ENCODE assay signal across 8 cellular contexts in the genomic region with DNA sequence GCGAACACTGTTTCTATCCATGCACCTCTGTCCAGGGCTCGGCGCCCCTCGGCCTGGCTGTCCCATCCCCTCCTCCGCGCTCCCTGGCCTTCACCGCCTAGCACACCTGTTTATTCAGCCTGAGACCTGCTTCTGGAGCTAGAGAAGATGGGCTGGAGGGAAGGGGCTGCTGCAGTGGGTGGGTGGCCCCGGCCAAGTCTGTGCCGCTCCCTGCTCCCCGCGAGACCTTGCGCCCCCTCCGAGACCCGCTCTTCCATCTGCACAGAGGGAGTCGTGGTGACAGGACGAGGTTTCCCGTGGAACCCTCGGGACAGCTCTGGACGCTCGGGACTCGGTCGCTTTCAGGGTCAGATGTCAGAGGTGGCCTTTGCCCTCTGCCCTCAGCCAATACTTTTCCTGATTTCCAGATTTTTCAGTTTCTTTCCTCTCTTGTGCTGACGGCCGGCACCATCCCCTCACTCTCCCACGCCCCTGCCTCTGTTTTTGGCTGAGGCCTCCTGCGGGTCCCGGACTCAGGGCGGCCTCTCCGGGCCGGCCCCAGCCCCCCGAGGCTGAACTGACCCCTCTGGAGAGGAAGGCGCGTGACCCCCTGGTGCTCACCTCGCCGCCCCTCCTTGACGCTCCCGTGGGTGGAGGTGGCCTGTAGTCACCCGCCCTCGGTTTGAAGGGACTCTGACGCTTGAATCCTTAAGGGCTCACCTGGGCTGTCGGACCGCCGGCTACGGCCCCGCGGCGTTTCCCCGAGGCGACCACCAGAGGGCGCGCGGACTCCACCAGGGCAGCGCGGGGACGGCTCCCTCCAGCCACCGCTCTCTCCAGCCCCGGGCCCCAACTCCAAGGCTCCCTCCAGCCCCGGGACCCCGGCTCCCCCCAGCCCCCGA. TPM values are rescaled to one million over a fixed set of nuclear protein-coding genes. Genes with fewer than 3 reads are reported as not detected.
A peak's percentile ranks its signal among the peaks of the same experiment; 100 is the strongest.
DNase-seq lines count a peak whose midpoint lies in the region; ATAC-seq, FAIRE-seq and TF ChIP-seq lines count a peak whose summit lies in the region.

No MANE protein-coding gene starts in this region.

- no peaks in the 10 kb centered on the region for H3K4me1 Mint-ChIP-seq in HFFc6 (ENCODE audit: low read depth)

- H3F3A ChIP-seq in OCI-LY1 (ENCODE audit: insufficient read depth, low read length), result no peaks in the 10 kb centered on the region

- H3K9me3 ChIP-seq in OCI-LY1 (ENCODE audit: low read length) (no peaks in the 10 kb centered on the region), trophoblast cell (ENCODE audit: insufficient read depth, low read depth, low read length) (peaks cover 14% of the 10 kb centered on the region), uterus (no peaks in the 10 kb centered on the region)

- no peak overlapping the region for H3K27ac Mint-ChIP-seq in HFFc6

- H3K9me2 ChIP-seq in OCI-LY1 (ENCODE audit: low read depth, low read length), result no peaks in the 10 kb centered on the region

- no peak overlapping the region for H3K23ac ChIP-seq in trophoblast cell (ENCODE audit: low read length)

- no peak for TF ChIP-seq POLR2A in uterus (IDR thresholded peaks at IDR 0.05)

- H2BK120ac ChIP-seq in trophoblast cell (ENCODE audit: insufficient read depth, low read length, poor library complexity), result no peak overlapping the region

- no peak overlapping the region for H3K4me3 ChIP-seq in GM12864 (ENCODE audit: low read depth, low read length)
- no peak overlapping the region for H3K4me3 ChIP-seq in OCI-LY1 (ENCODE audit: low read depth, low read length, poor library complexity, severe bottlenecking)
- no peak overlapping the region for H3K4me3 ChIP-seq in trophoblast cell (ENCODE audit: low read depth, low read length)
- no peak overlapping the region for H3K4me3 ChIP-seq in uterus

- no peak overlapping the region for H2AFZ ChIP-seq in OCI-LY1 (ENCODE audit: low read length)
- H2AFZ ChIP-seq in trophoblast cell (ENCODE audit: insufficient read depth, low read length, poor library complexity), result no peak overlapping the region

- H3K9me3 Mint-ChIP-seq in HFFc6, result no peaks in the 10 kb centered on the region

- peaks cover 6% of the 10 kb centered on the region for H3K4me1 ChIP-seq in OCI-LY1 (ENCODE audit: insufficient read depth, low read length, severe bottlenecking)
- H3K4me1 ChIP-seq in trophoblast cell (ENCODE audit: control insufficient read depth in 1 of 2, insufficient read depth in 2 of 2, low read length in 2 of 2), result peaks cover 0 to 2% of the 10 kb centered on the region in 2 experiments
- H3K4me1 ChIP-seq in uterus, result no peaks in the 10 kb centered on the region

- H2BK5ac ChIP-seq in trophoblast cell (ENCODE audit: low read depth, low read length, poor library complexity), result no peak overlapping the region

- H3K27ac ChIP-seq in OCI-LY1 (ENCODE audit: low read depth, low read length, poor library complexity, severe bottlenecking) (no peak overlapping the region), trophoblast cell (ENCODE audit: low read depth, low read length) (no peak overlapping the region), uterus (no peak overlapping the region)

- DNase-seq in GM12864 (ENCODE audit: low read depth) (no peak), HFFc6 (no peak), frontal cortex (ENCODE audit: low spot score in 2 of 2) (peak; percentile 78 to 84), trophoblast cell (peak in 1 of 2 donors; percentile 60), uterus (peak; percentile 33 to 45)
- DNase-seq in activated T-helper 1 cell treated with anti-CD3 and anti-CD28 coated beads, Interleukin-2, amount 50 U/mL, for 16 hours (ENCODE audit: low read depth in 1 of 2, low spot score in 1 of 2), result peak; percentile 50 to 56

- H3K4ac ChIP-seq in trophoblast cell (ENCODE audit: low read depth, low read length), result no peak overlapping the region

- H4K91ac ChIP-seq in trophoblast cell (ENCODE audit: low read depth, low read length), result no peak overlapping the region

- WGBS in trophoblast cell (ENCODE audit: extremely low coverage, insufficient coverage, insufficient read length), result no CpG with 5 or more reads among the region's 60 CpGs

- intact Hi-C loops in uterus (cut with DNase I; ENCODE audit: low total_unique reads), result loop anchor here (10.0 kb wide), 1 partner anchor 1018 kb away; no protein-coding TSS in a partner anchor

- no peak overlapping the region for H3K14ac ChIP-seq in trophoblast cell (ENCODE audit: low read length)

- FAIRE-seq in frontal cortex (lab: Jason Lieb, UNC), result no peak

- H3K9ac ChIP-seq in OCI-LY1 (ENCODE audit: low read length) (no peak overlapping the region), trophoblast cell (ENCODE audit: low read length) (no peak overlapping the region)

- H3K79me2 ChIP-seq in OCI-LY1 (ENCODE audit: insufficient read depth, low read length), result no peaks in the 10 kb centered on the region
- no peaks in the 10 kb centered on the region for H3K79me2 ChIP-seq in trophoblast cell (ENCODE audit: control insufficient read depth, insufficient read depth, low read length, poor library complexity)

- H2BK12ac ChIP-seq in trophoblast cell (ENCODE audit: low read length), result no peak overlapping the region

- H3K36me3 Mint-ChIP-seq in HFFc6 (ENCODE audit: low read depth), result no peaks in the 10 kb centered on the region

- no peak overlapping the region for H3K4me3 Mint-ChIP-seq in HFFc6

- no peaks in the 10 kb centered on the region for H3K36me3 ChIP-seq in OCI-LY1 (ENCODE audit: insufficient read depth, low read length)
- no peaks in the 10 kb centered on the region for H3K36me3 ChIP-seq in trophoblast cell (ENCODE audit: control insufficient read depth in 1 of 2, insufficient read depth in 2 of 2, low read length in 2 of 2)
- H3K36me3 ChIP-seq in uterus, result no peaks in the 10 kb centered on the region

- H4K12ac ChIP-seq in trophoblast cell (ENCODE audit: low read depth, low read length), result peak overlapping the region; percentile 26

- no peaks in the 10 kb centered on the region for H3K79me1 ChIP-seq in trophoblast cell (ENCODE audit: low read length)

- H4K8ac ChIP-seq in trophoblast cell (ENCODE audit: low read depth, low read length), result no peak overlapping the region

- no peaks in the 10 kb centered on the region for H4K20me1 ChIP-seq in OCI-LY1 (ENCODE audit: insufficient read depth, low read length)

- no peak overlapping the region for H3K18ac ChIP-seq in trophoblast cell (ENCODE audit: low read length)

- H2AK5ac ChIP-seq in trophoblast cell (ENCODE audit: low read length), result no peak overlapping the region

- no peak overlapping the region for H3K4me2 ChIP-seq in OCI-LY1 (ENCODE audit: low read length)
- peak overlapping the region; percentile 38 for H3K4me2 ChIP-seq in trophoblast cell (ENCODE audit: low read length)

- peak; percentile 83 for TF ChIP-seq CTCF in GM12864 (IDR thresholded peaks at IDR 0.05; ENCODE audit: low read depth, low read length, missing control alignments)
- peak; percentile 95 for TF ChIP-seq CTCF in HFFc6 (IDR thresholded peaks at IDR 0.05)
- peak; percentile 47; the same call in 1 of the 2 replicates for TF ChIP-seq CTCF in OCI-LY1 (IDR thresholded peaks at IDR 0.05; ENCODE audit: low read length)
- peak; percentile 69 to 87 (median 76) for TF ChIP-seq CTCF in uterus (IDR thresholded peaks at IDR 0.05)

- H3K27me3 Mint-ChIP-seq in HFFc6 (ENCODE audit: insufficient read depth), result peaks cover 26% of the 10 kb centered on the region

- no peak for ATAC-seq in HG02571 (IDR thresholded peaks at IDR 0.05; ENCODE audit: unreplicated experiment)

- H3K27me3 ChIP-seq in OCI-LY1 (ENCODE audit: insufficient read depth, low read length), result peaks cover 7% of the 10 kb centered on the region
- H3K27me3 ChIP-seq in trophoblast cell (ENCODE audit: insufficient read depth, low read length), result peaks cover 15% of the 10 kb centered on the region
- peaks cover 0 to 14% of the 10 kb centered on the region in 2 donors for H3K27me3 ChIP-seq in uterus

RNA-seq across cellular contexts. Expression of a gene that starts 15.6 kb away (rescaled TPM):
- not detected for total RNA-seq in HFFc6 (2021; fragmentation: NEBNext Ultra II Directional; extraction: Animal tissue kit (Norgen Biotek cat#: 25700))
- total RNA-seq in frontal cortex (1.6 TPM), uterus (under 1 TPM in 1 of 4 donors, not detected in 3; 0.62 TPM)
- polyA plus RNA-seq in trophoblast cell (2013), result 0.03 TPM in 1 of 2 replicates, not detected in the other

Comparison
In these comparisons a context has a peak if more than half of its experiments do, and no peak if none do; other contexts are left out.
1. DNase-seq: peak in activated T-helper 1 cell treated with anti-CD3 and anti-CD28 coated beads, Interleukin-2, amount 50 U/mL, for 16 hours (2 of 2), frontal cortex (2 of 2) and uterus (2 of 2); none in GM12864 (single experiment) and HFFc6 (single experiment).
2. Peak in every context shown above with its lines, with median percentiles within 50 percentile points of each other: CTCF ChIP-seq.